Comparison of ENCODE assay signal across 8 cellular contexts in the genomic region with DNA sequence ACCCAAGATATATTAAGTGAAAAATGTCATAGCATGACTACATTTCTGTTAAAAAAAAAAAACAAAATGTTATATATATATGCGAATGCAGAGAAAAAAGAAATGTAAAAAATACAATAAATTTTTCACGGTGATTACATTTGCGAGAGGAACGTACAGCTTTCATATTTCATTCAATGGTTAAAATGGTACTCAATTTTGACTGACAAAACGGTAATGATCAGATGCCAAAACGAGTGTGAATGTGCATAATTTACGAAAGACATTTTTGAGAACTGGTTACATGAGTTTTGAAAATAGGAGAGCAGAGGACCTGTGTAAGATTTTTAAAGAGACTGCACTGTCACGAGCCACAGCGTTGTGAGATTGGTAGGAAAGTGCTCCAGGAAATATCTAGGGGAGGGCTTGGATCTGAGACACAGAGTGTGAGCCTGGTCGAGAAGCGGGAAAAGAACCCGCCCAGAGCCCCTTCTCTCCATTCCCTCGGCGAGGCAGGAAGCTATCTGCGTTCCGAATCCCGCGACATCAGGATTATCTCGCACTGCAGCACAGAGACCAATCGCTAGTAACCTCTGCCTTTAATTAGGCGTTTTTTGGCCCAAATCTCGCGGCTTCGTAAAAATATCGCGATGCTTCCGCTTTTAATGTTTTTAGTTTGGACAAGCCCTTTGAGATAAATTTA. TPM values are rescaled to one million over a fixed set of nuclear protein-coding genes. Genes with fewer than 3 reads are reported as not detected.
DNase-seq lines count a peak whose midpoint lies in the region; ATAC-seq, FAIRE-seq and TF ChIP-seq lines count a peak whose summit lies in the region.

No MANE protein-coding gene starts in this region.

- no peak for TF ChIP-seq CTCF in VCaP (conservative IDR thresholded peaks at IDR 0.05)
- no peak for TF ChIP-seq CTCF in bronchial epithelial cell (IDR thresholded peaks at IDR 0.05; ENCODE audit: insufficient read depth, low read length, severe bottlenecking)

- ATAC-seq in GM18868 (IDR thresholded peaks at IDR 0.05; ENCODE audit: unreplicated experiment) (peak; percentile 71), HG03108 (IDR thresholded peaks at IDR 0.05; ENCODE audit: unreplicated experiment) (peak; percentile 65)

- DNase-seq in ACHN (peak; percentile 94), NCI-H2196 (lab: John Stamatoyannopoulos, UW; ENCODE audit: unreplicated experiment) (peak; percentile 95), bronchial epithelial cell (ENCODE audit: low read depth) (peak; percentile 93), iPS-NIHi11 (ENCODE audit: low spot score) (peak; percentile 88)

- FAIRE-seq in bronchial epithelial cell (lab: Jason Lieb, UNC) = no peak

- H3K4me3 ChIP-seq in bronchial epithelial cell (ENCODE audit: low read depth, low read length) (peak overlapping the region; percentile 67), skin epidermis (peak overlapping the region; percentile 52 to 66 (median 60))

- H3K27ac ChIP-seq in VCaP = peak overlapping the region; percentile 96
- H3K27ac ChIP-seq in skin epidermis = peak overlapping the region; percentile 72 to 98 (median 95)

- in situ Hi-C loops in ACHN (cut with HindIII; ENCODE audit: low pct_ligation_motif_present, low pct_unique_long_range_greater_than_20kb, low sequenced_read_pairs) = no loop called here

- no peaks in the 10 kb centered on the region for H3K36me3 ChIP-seq in bronchial epithelial cell (ENCODE audit: control insufficient read depth, insufficient read depth, low read length)

- H3K27me3 ChIP-seq in bronchial epithelial cell (ENCODE audit: control insufficient read depth, insufficient read depth, low read length) = no peaks in the 10 kb centered on the region

RNA-seq across cellular contexts. Expression of a gene that starts 28.5 kb away (rescaled TPM):
- 27.0 and 39.0 TPM in 2 replicates for total RNA-seq in bronchial epithelial cell

Comparison
In these comparisons a context has a peak if more than half of its experiments do, and no peak if none do; other contexts are left out.
1. Peak in every context shown above with its lines: DNase-seq, ATAC-seq, H3K4me3 ChIP-seq and H3K27ac ChIP-seq.